ENCODE assay signal across 24 cellular contexts in genomic region chr12:79067977-79068376, GRCh38.
"Had no signal": no experiment of that assay in that cellular context is flagged by ENCODE, and none has a peak within 500 bp of the region (broad histone marks: within the 10 kb centered on the region; RNA-seq: fewer than 3 reads in every experiment).

No MANE protein-coding gene starts in this region.

- H3K27ac ChIP-seq: gastrocnemius medialis, ovary, psoas muscle, sigmoid colon, testis, tibial artery had no signal

- H3K4me1 ChIP-seq: gastrocnemius medialis, psoas muscle, sigmoid colon, testis, tibial artery had no signal

- H3K4me3 Mint-ChIP-seq: memory B cell; natural killer cell; stimulated activated memory B cell treated with anti-CD40 and anti-IgM and Interleukin-4, amounts not matched to agents 10 μg/mL and 1 μg/mL and 100 μg/mL, for 72 hours; type B pancreatic cell had no signal

- FAIRE-seq: endometrium, kidney had no signal

- H3K9me3 Mint-ChIP-seq: memory B cell; stimulated activated memory B cell treated with anti-CD40 and anti-IgM and Interleukin-4, amounts not matched to agents 10 μg/mL and 1 μg/mL and 100 μg/mL, for 72 hours; type B pancreatic cell had no signal

- H3K27me3 Mint-ChIP-seq: memory B cell; stimulated activated memory B cell treated with anti-CD40 and anti-IgM and Interleukin-4, amounts not matched to agents 10 μg/mL and 1 μg/mL and 100 μg/mL, for 72 hours; type B pancreatic cell had no signal

- DNase-seq: dermis blood vessel endothelial cell; effector memory CD4-positive, alpha-beta T cell; foreskin fibroblast; gastrocnemius medialis; head of caudate nucleus; kidney; natural killer cell; occipital lobe; ovary; posterior cingulate gyrus; psoas muscle; right cardiac atrium; sigmoid colon; stimulated activated CD4-positive, alpha-beta T cell treated with anti-CD3 and anti-CD28 coated beads, Interleukin-4, amount 100 ng/mL, for 4 hours; stimulated activated naive CD8-positive, alpha-beta T cell treated with anti-CD3 and anti-CD28 coated beads, Interleukin-15, Interleukin-2, amounts not matched to agents 100 U/mL and 50 U/mL, for 24 hours; substantia nigra; testis; tibial artery had no signal

- H3K4me1 Mint-ChIP-seq: natural killer cell; stimulated activated memory B cell treated with anti-CD40 and anti-IgM and Interleukin-4, amounts not matched to agents 10 μg/mL and 1 μg/mL and 100 μg/mL, for 72 hours had no signal

- H3K36me3 ChIP-seq: gastrocnemius medialis, ovary, sigmoid colon, tibial artery had no signal

- H3K27me3 ChIP-seq: gastrocnemius medialis, ovary, sigmoid colon, testis, tibial artery had no signal

- ATAC-seq: gastrocnemius medialis; left lobe of liver; natural killer cell; psoas muscle; right cardiac atrium; stimulated activated memory B cell treated with anti-CD40 and anti-IgM and Interleukin-4, amounts not matched to agents 10 μg/mL and 1 μg/mL and 100 μg/mL, for 72 hours; stimulated activated naive CD8-positive, alpha-beta T cell treated with anti-CD3 and anti-CD28 coated beads, Interleukin-15, Interleukin-2, amounts not matched to agents 100 U/mL and 50 U/mL, for 24 hours had no signal

- H3K36me3 Mint-ChIP-seq: memory B cell; natural killer cell; stimulated activated memory B cell treated with anti-CD40 and anti-IgM and Interleukin-4, amounts not matched to agents 10 μg/mL and 1 μg/mL and 100 μg/mL, for 72 hours; type B pancreatic cell had no signal

- H3K4me3 ChIP-seq: gastrocnemius medialis, lung, ovary, psoas muscle, sigmoid colon, testis, tibial artery had no signal

- H3K9me3 ChIP-seq: gastrocnemius medialis, ovary, psoas muscle, sigmoid colon, testis, tibial artery had no signal

- H3K27ac Mint-ChIP-seq: memory B cell; natural killer cell; stimulated activated memory B cell treated with anti-CD40 and anti-IgM and Interleukin-4, amounts not matched to agents 10 μg/mL and 1 μg/mL and 100 μg/mL, for 72 hours; type B pancreatic cell had no signal
